24 cellular contexts compared by ENCODE assay signal in the genomic region with DNA sequence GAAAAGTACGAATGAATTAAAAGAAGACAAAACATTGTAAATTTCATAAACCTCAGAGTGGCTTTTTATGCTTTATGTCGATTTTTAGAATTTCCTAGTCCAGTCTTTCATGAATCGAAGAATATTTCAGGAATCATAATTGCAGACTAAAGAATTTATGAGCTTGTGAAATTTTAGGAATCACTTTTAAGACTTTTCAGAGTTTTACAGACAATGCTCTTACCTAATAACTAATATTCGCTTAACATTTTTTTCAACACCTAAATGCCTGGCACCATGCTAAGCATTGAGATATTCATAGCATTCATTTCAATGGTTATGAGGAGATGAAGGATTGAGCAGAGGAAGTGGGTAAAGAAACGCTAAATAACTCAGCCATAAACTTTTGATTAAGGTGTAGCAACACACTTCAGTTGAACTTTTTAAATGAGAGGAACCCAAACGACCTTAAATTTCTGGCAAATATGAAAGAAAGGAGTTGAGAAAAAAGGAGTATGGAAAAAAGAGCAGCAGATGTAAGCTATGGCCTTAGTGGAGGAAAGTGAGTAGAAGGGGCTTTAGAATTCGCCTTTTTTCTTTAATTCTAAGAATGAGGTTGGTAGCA. TPM values are rescaled to one million over a fixed set of nuclear protein-coding genes. Genes with fewer than 3 reads are reported as not detected.
DNase-seq lines count a peak whose midpoint lies in the region; ATAC-seq, FAIRE-seq and TF ChIP-seq lines count a peak whose summit lies in the region.
"Had no signal": no experiment of that assay in that cellular context is flagged by ENCODE, and none has a peak within 500 bp of the region (broad histone marks: within the 10 kb centered on the region; RNA-seq: fewer than 3 reads in every experiment).

No MANE protein-coding gene starts in this region.

- H3K4me3 ChIP-seq in CD4-positive, CD25-positive, alpha-beta regulatory T cell (ENCODE audit: low read depth, low read length): peak overlapping the region; percentile 11
- peak overlapping the region; percentile 75 for H3K4me3 ChIP-seq in iPS-15b (ENCODE audit: low read depth, low read length)
- H3K4me3 ChIP-seq: breast epithelium, dorsolateral prefrontal cortex, esophagus squamous epithelium, SK-N-MC, suprapubic skin had no signal

- peaks cover 18% of the 10 kb centered on the region for H3K4me1 ChIP-seq in CD4-positive, CD25-positive, alpha-beta regulatory T cell (ENCODE audit: control insufficient read depth, insufficient read depth, low read length, poor library complexity, severe bottlenecking)
- H3K4me1 ChIP-seq in iPS-15b (ENCODE audit: control insufficient read depth, insufficient read depth, low read length): peaks cover 10% of the 10 kb centered on the region
- H3K4me1 ChIP-seq: breast epithelium had no signal

- DNase-seq in CD4-positive, CD25-positive, alpha-beta regulatory T cell: peak in 2 of 3 donors; percentile 10 to 18
- no peak for DNase-seq in T-helper 17 cell
- no peak for DNase-seq in erythroblast (lab: John Stamatoyannopoulos, UW)
- no peak for DNase-seq in NCI-H226
- DNase-seq in NAMALWA (ENCODE audit: low spot score): no peak
- DNase-seq in GM13976 (ENCODE audit: low spot score): no peak
- DNase-seq: activated CD8-positive, alpha-beta memory T cell treated with anti-CD3 and anti-CD28 coated beads for 24 hours; dorsolateral prefrontal cortex; esophagus squamous epithelium; GF-D8; GOT3; NCI-H1930; NCI-H524; nucleus accumbens had no signal

- ATAC-seq in CD4-positive, CD25-positive, alpha-beta regulatory T cell (ENCODE audit: low read depth in 2 of 2): no peak
- ATAC-seq in T-helper 17 cell: no peak
- ATAC-seq: Panc1 had no signal

- peaks cover 10% of the 10 kb centered on the region for H3K27me3 ChIP-seq in CD4-positive, CD25-positive, alpha-beta regulatory T cell (ENCODE audit: control insufficient read depth, insufficient read depth, low read length)
- no peaks in the 10 kb centered on the region for H3K27me3 ChIP-seq in iPS-15b (ENCODE audit: control insufficient read depth, insufficient read depth, low read length)
- H3K27me3 ChIP-seq: breast epithelium had no signal

- no peak for TF ChIP-seq CTCF in GM13976 (IDR thresholded peaks at IDR 0.05; ENCODE audit: borderline replicate concordance, control extremely low read depth, extremely low read depth, insufficient read depth, missing control alignments)

- in situ Hi-C loops in GM13976 (cut with MboI; ENCODE audit: low sequenced_read_pairs, unreplicated experiment): no loop called here

- peaks cover 52% of the 10 kb centered on the region for H3K27me3 Mint-ChIP-seq in CD4-positive, CD25-positive, alpha-beta regulatory T cell
- H3K27me3 Mint-ChIP-seq in T-helper 17 cell: peaks cover 7% of the 10 kb centered on the region

- peak; percentile 17 for FAIRE-seq in G401.6 (lab: Jason Lieb, UNC)
- FAIRE-seq: TTC549 had no signal

- no peak overlapping the region for H3K27ac ChIP-seq in CD4-positive, CD25-positive, alpha-beta regulatory T cell (ENCODE audit: insufficient read depth, low read length, poor library complexity, severe bottlenecking)
- H3K27ac ChIP-seq: breast epithelium, dorsolateral prefrontal cortex, esophagus squamous epithelium, SK-N-MC, suprapubic skin had no signal

- peaks cover 3 to 6% of the 10 kb centered on the region in 2 experiments for H3K9me3 ChIP-seq in CD4-positive, CD25-positive, alpha-beta regulatory T cell (ENCODE audit: control insufficient read depth in 2 of 2, low read length in 2 of 2)
- H3K9me3 ChIP-seq in T-helper 17 cell (ENCODE audit: control insufficient read depth, low read length, poor library complexity, severe bottlenecking) (no peaks in the 10 kb centered on the region), iPS-15b (ENCODE audit: control insufficient read depth, insufficient read depth, low read length) (no peaks in the 10 kb centered on the region)
- H3K9me3 ChIP-seq: breast epithelium, suprapubic skin had no signal

- H3K27ac Mint-ChIP-seq in CD4-positive, CD25-positive, alpha-beta regulatory T cell: peak overlapping the region in 2 of 3 donors; percentile 39 to 74
- H3K27ac Mint-ChIP-seq in T-helper 17 cell: no peak overlapping the region
- H3K27ac Mint-ChIP-seq: mesothelial cell of epicardium had no signal

- H3K36me3 ChIP-seq in CD4-positive, CD25-positive, alpha-beta regulatory T cell (ENCODE audit: control insufficient read depth, insufficient read depth, low read length): no peaks in the 10 kb centered on the region
- no peaks in the 10 kb centered on the region for H3K36me3 ChIP-seq in iPS-15b (ENCODE audit: control insufficient read depth, insufficient read depth, low read length)
- H3K36me3 ChIP-seq: breast epithelium, esophagus squamous epithelium, suprapubic skin had no signal

- peaks cover 0 to 7% (median 0%) of the 10 kb centered on the region in 7 donors for H3K9me3 Mint-ChIP-seq in CD4-positive, CD25-positive, alpha-beta regulatory T cell

- H3K36me3 Mint-ChIP-seq in CD4-positive, CD25-positive, alpha-beta regulatory T cell: no peaks in the 10 kb centered on the region
- no peaks in the 10 kb centered on the region for H3K36me3 Mint-ChIP-seq in T-helper 17 cell (ENCODE audit: low read depth)

- peak overlapping the region; percentile 70 for H3K9ac ChIP-seq in iPS-15b (ENCODE audit: low read depth, low read length)

- no peak for TF ChIP-seq POLR2A in erythroblast (IDR thresholded peaks at IDR 0.05; ENCODE audit: low read length)

- peaks cover 0 to 37% (median 6%) of the 10 kb centered on the region in 4 donors for H3K4me1 Mint-ChIP-seq in CD4-positive, CD25-positive, alpha-beta regulatory T cell
- peaks cover 17% of the 10 kb centered on the region for H3K4me1 Mint-ChIP-seq in T-helper 17 cell

- H3K4me3 Mint-ChIP-seq in CD4-positive, CD25-positive, alpha-beta regulatory T cell: peak overlapping the region in 2 of 4 donors; percentile 25 to 69
- peak overlapping the region; percentile 61 for H3K4me3 Mint-ChIP-seq in T-helper 17 cell
- H3K4me3 Mint-ChIP-seq: mesothelial cell of epicardium had no signal

RNA-seq across cellular contexts. Expression of gene USP44, which starts 0.7 kb away (rescaled TPM):
- 1.4 TPM for total RNA-seq in CD4-positive, CD25-positive, alpha-beta regulatory T cell
- polyA plus RNA-seq in CD4-positive, CD25-positive, alpha-beta regulatory T cell: 1 to 10 TPM in 3 of 4 donors, under 1 TPM in 1; 0.86 to 2.9 (median 2.1) TPM
- 1 to 10 TPM; 1.6 to 2.2 TPM for total RNA-seq in T-helper 17 cell
- total RNA-seq: HT-29, MCF 10A had no signal

Comparison
In these comparisons a context has a peak if more than half of its experiments do, and no peak if none do; other contexts are left out.
1. DNase-seq: peak in CD4-positive, CD25-positive, alpha-beta regulatory T cell (2 of 3); none in T-helper 17 cell (0 of 3), erythroblast (0 of 2), NCI-H226 (single experiment), NAMALWA (single experiment) and GM13976 (single experiment).